Comparison of ENCODE assay signal across 30 cellular contexts in the genomic region with DNA sequence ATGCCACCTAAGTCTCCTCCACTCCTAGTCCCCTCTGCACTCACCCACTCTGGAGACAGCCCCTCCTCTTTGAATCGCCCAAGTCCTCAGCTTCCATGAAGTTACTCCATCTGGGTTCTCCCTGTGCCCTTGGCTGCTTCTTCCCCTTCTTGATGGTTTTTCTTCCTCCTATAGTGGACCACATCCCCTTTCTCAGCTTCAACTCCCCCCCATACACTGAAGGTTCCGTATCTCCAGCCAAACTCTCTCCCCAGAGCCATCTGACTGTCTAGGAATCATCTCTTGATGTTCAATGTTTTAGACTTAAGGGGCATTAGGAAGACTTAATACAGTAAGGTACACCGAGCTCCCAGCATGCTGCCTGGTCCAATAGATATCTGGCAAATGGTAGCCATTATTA. TPM values are rescaled to one million over a fixed set of nuclear protein-coding genes. Genes with fewer than 3 reads are reported as not detected.
DNase-seq lines count a peak whose midpoint lies in the region; ATAC-seq, FAIRE-seq and TF ChIP-seq lines count a peak whose summit lies in the region.
"Had no signal": no experiment of that assay in that cellular context is flagged by ENCODE, and none has a peak within 500 bp of the region (broad histone marks: within the 10 kb centered on the region; RNA-seq: fewer than 3 reads in every experiment).

No MANE protein-coding gene starts in this region.

- no peak overlapping the region for H4K91ac ChIP-seq in H1 (replicated peaks; ENCODE audit: insufficient read length, low read length)

- no peak for TF ChIP-seq POLR2A in H1 (IDR thresholded peaks at IDR 0.05; ENCODE audit: control extremely low read depth in 1 of 2, low read depth in 2 of 2, low read length in 2 of 2)

- WGBS in H1 (ENCODE audit: extremely low coverage in 1 of 2, insufficient coverage in 1 of 2, insufficient read length in 1 of 2, insufficient replicate concordance in 2 of 2, low coverage in 1 of 2, low lambda C conversion rate in 2 of 2, missing lambda C conversion rate in 1 of 2), 2 experiments, result 88% methylated on average over 3 of the region's 3 CpGs; no CpG with 5 or more reads in 1 of the 2 experiments

- H3K4me1 ChIP-seq in right atrium auricular region, result no peaks in the 10 kb centered on the region
- peaks cover 4 to 14% (median 7%) of the 10 kb centered on the region in 4 experiments for H3K4me1 ChIP-seq in H1 (replicated peaks in 1 of 4; ENCODE audit: control insufficient read depth in 3 of 4, insufficient read depth in 4 of 4, low read length in 3 of 4)
- H3K4me1 ChIP-seq: adrenal gland, breast epithelium, pancreas, right lobe of liver, stomach, tibial nerve had no signal

- no peaks in the 10 kb centered on the region for H3K27me3 Mint-ChIP-seq in stimulated activated naive B cell treated with anti-CD40 and anti-IgM and Interleukin-4, amounts not matched to agents 10 μg/mL and 1 μg/mL and 100 μg/mL, for 72 hours
- H3K27me3 Mint-ChIP-seq: activated CD4-positive, alpha-beta memory T cell treated with anti-CD3 and anti-CD28 coated beads for 36 hours; naive thymus-derived CD8-positive, alpha-beta T cell; T-helper 17 cell had no signal

- H2BK15ac ChIP-seq in H1 (ENCODE audit: low read length), result no peak overlapping the region

- no peaks in the 10 kb centered on the region for H4K20me1 ChIP-seq in H1 (replicated peaks in 1 of 2; ENCODE audit: control insufficient read depth in 1 of 2, insufficient read depth in 2 of 2, low read length in 2 of 2)

- 0 out of 2 replicates have a peak overlapping the region, but pooled peaks have one; percentile 9 for H2BK12ac ChIP-seq in H1 (ENCODE audit: low read depth, low read length)

- no peak overlapping the region for H3K56ac ChIP-seq in H1 (replicated peaks; ENCODE audit: insufficient read length, low read depth, low read length)

- no peak for TF ChIP-seq EP300 in H1 (IDR thresholded peaks at IDR 0.05; ENCODE audit: borderline replicate concordance in 1 of 2, low read depth in 2 of 2, low read length in 2 of 2)

- H3K79me2 ChIP-seq in H1 (ENCODE audit: control insufficient read depth in 1 of 2, insufficient read depth in 2 of 2, low read length in 2 of 2), result no peaks in the 10 kb centered on the region

- H3K9me3 ChIP-seq in right atrium auricular region (no peaks in the 10 kb centered on the region), H1 (ENCODE audit: insufficient read depth in 2 of 2, low read depth in 1 of 2, low read length in 1 of 2) (no peaks in the 10 kb centered on the region)
- H3K9me3 ChIP-seq: adrenal gland, breast epithelium, pancreas, right lobe of liver, SJCRH30, stomach, tibial nerve had no signal

- no peak overlapping the region for H3K4me3 Mint-ChIP-seq in stimulated activated naive B cell treated with anti-CD40 and anti-IgM and Interleukin-4, amounts not matched to agents 10 μg/mL and 1 μg/mL and 100 μg/mL, for 72 hours
- H3K4me3 Mint-ChIP-seq: activated CD4-positive, alpha-beta memory T cell treated with anti-CD3 and anti-CD28 coated beads for 36 hours; H9; T-helper 17 cell had no signal

- H3K4me2 ChIP-seq in H1 (ENCODE audit: insufficient read depth in 1 of 2, low read depth in 2 of 2, low read length in 2 of 2), result no peak overlapping the region

- no peak overlapping the region for H3K4ac ChIP-seq in H1 (replicated peaks; ENCODE audit: insufficient read length, low read depth, low read length)

- DNase-seq in Right ventricle myocardium inferior (ENCODE audit: missing footprints) (peak; percentile 3), right atrium auricular region (ENCODE audit: low spot score) (no peak), MV-4-11 (lab: John Stamatoyannopoulos, UW) (peak; percentile 87), H1 (ENCODE audit: low read depth in 1 of 2, low spot score in 2 of 2) (no peak), T1000 (lab: John Stamatoyannopoulos, UW) (no peak), NCI-H748 treated with DMSO at 0.1 percent for 48 hours (lab: John Stamatoyannopoulos, UW) (no peak)
- no peak for DNase-seq in stimulated activated naive B cell treated with anti-CD40 and anti-IgM and Interleukin-4, amounts not matched to agents 10 μg/mL and 1 μg/mL and 100 μg/mL, for 72 hours
- DNase-seq: activated CD4-positive, alpha-beta memory T cell treated with anti-CD3 and anti-CD28 coated beads for 36 hours; activated gamma-delta T cell treated with Interleukin-2 at 50 U/mL for 16 hours; cortex of kidney; DMS153; H9; kidney glomerular epithelial cell; MM.1S; naive thymus-derived CD8-positive, alpha-beta T cell; NCI-H1694 treated with DMSO at 0.1 percent for 48 hours; pancreas; PC-3; right lobe of liver; SJCRH30; stomach; T-helper 17 cell had no signal

- no peak overlapping the region for H4K5ac ChIP-seq in H1 (ENCODE audit: insufficient read length, low read depth, low read length)

- no peaks in the 10 kb centered on the region for H3K9me3 Mint-ChIP-seq in stimulated activated naive B cell treated with anti-CD40 and anti-IgM and Interleukin-4, amounts not matched to agents 10 μg/mL and 1 μg/mL and 100 μg/mL, for 72 hours
- H3K9me3 Mint-ChIP-seq: activated CD4-positive, alpha-beta memory T cell treated with anti-CD3 and anti-CD28 coated beads for 36 hours; H9 had no signal

- H2BK120ac ChIP-seq in H1 (replicated peaks; ENCODE audit: low read depth, low read length), result no peak overlapping the region

- H3K36me3 Mint-ChIP-seq in stimulated activated naive B cell treated with anti-CD40 and anti-IgM and Interleukin-4, amounts not matched to agents 10 μg/mL and 1 μg/mL and 100 μg/mL, for 72 hours, result peaks cover 12 to 26% of the 10 kb centered on the region in 2 donors
- H3K36me3 Mint-ChIP-seq: activated CD4-positive, alpha-beta memory T cell treated with anti-CD3 and anti-CD28 coated beads for 36 hours had no signal

- H3K14ac ChIP-seq in H1 (ENCODE audit: insufficient read length), result no peak overlapping the region

- H3K23me2 ChIP-seq in H1 (ENCODE audit: low read depth, low read length), result no peaks in the 10 kb centered on the region

- peak overlapping the region; percentile 3 for H3K27ac Mint-ChIP-seq in stimulated activated naive B cell treated with anti-CD40 and anti-IgM and Interleukin-4, amounts not matched to agents 10 μg/mL and 1 μg/mL and 100 μg/mL, for 72 hours
- H3K27ac Mint-ChIP-seq: activated CD4-positive, alpha-beta memory T cell treated with anti-CD3 and anti-CD28 coated beads for 36 hours; H9; T-helper 17 cell had no signal

- H2BK20ac ChIP-seq in H1 (ENCODE audit: low read length), result no peak overlapping the region; the same call in 1 of the 2 replicates

- H3K27me3 ChIP-seq in right atrium auricular region, result no peaks in the 10 kb centered on the region
- peaks cover 0 to 5% (median 0%) of the 10 kb centered on the region in 4 experiments; a peak in 2 of 7 replicates for H3K27me3 ChIP-seq in H1 (replicated peaks in 1 of 4; ENCODE audit: control insufficient read depth in 3 of 4, extremely low read depth in 1 of 4, insufficient read depth in 3 of 4, low read length in 3 of 4)
- H3K27me3 ChIP-seq: adrenal gland, breast epithelium, pancreas, right lobe of liver, SJCRH30, stomach, tibial nerve had no signal

- H3K9ac ChIP-seq in H1 (replicated peaks in 1 of 4; ENCODE audit: extremely low read depth in 1 of 4, low read depth in 3 of 4, low read length in 3 of 4), result no peak overlapping the region

- ATAC-seq in Right ventricle myocardium inferior (peak; percentile 21), GM21381 (IDR thresholded peaks at IDR 0.05; ENCODE audit: unreplicated experiment) (no peak)
- ATAC-seq in stimulated activated naive B cell treated with anti-CD40 and anti-IgM and Interleukin-4, amounts not matched to agents 10 μg/mL and 1 μg/mL and 100 μg/mL, for 72 hours (replicated peaks), result no peak
- ATAC-seq: naive thymus-derived CD8-positive, alpha-beta T cell; PC-3; T-helper 17 cell had no signal

- no peak overlapping the region for H4K8ac ChIP-seq in H1 (ENCODE audit: extremely low read depth, insufficient read depth, low read length)

- H3K36me3 ChIP-seq in right atrium auricular region, result no peaks in the 10 kb centered on the region
- no peaks in the 10 kb centered on the region for H3K36me3 ChIP-seq in H1 (ENCODE audit: control insufficient read depth in 2 of 4, insufficient read depth in 4 of 4, low read length in 3 of 4)
- H3K36me3 ChIP-seq: adrenal gland, breast epithelium, pancreas, SJCRH30 had no signal

- no peak overlapping the region; the same call in 1 of the 2 replicates for H2BK5ac ChIP-seq in H1 (ENCODE audit: low read depth, low read length)

- H3K4me1 Mint-ChIP-seq in stimulated activated naive B cell treated with anti-CD40 and anti-IgM and Interleukin-4, amounts not matched to agents 10 μg/mL and 1 μg/mL and 100 μg/mL, for 72 hours, result peaks cover 5 to 6% of the 10 kb centered on the region in 2 donors

- CTCF ChIA-PET in H1 (lab: Charles Lee; ENCODE audit: partially characterized antibody), result interaction anchor here (0.6 to 2.6 kb wide), 5 partner anchors 17 to 77 kb away, joined by 3 to 9 read pairs (median 7); partner anchors contain the start of gene SPR

- no peak for FAIRE-seq in H1 (lab: Jason Lieb, UNC)
- FAIRE-seq: pancreas had no signal

- POLR2A ChIA-PET in H1 (lab: Charles Lee; ENCODE audit: partially characterized antibody), result no interaction called here

- no peaks in the 10 kb centered on the region; the same call in 1 of the 2 replicates for H3K79me1 ChIP-seq in H1 (ENCODE audit: low read depth, low read length)

- H3K27ac ChIP-seq in right atrium auricular region (no peak overlapping the region), H1 (ENCODE audit: low read depth, low read length) (no peak overlapping the region)
- H3K27ac ChIP-seq: adrenal gland, breast epithelium, C4-2B, pancreas, right lobe of liver, SJCRH30, stomach, tibial nerve had no signal

- H3K4me3 ChIP-seq in right atrium auricular region (no peak overlapping the region), H1 (ENCODE audit: extremely low read depth in 1 of 4, insufficient read depth in 2 of 4, low read depth in 3 of 4, low read length in 4 of 4) (no peak overlapping the region)
- H3K4me3 ChIP-seq: adrenal gland, breast epithelium, pancreas, right lobe of liver, SJCRH30, stomach, tibial nerve had no signal

- no peak overlapping the region for H2AFZ ChIP-seq in H1 (ENCODE audit: low read length)

- H3K18ac ChIP-seq in H1 (ENCODE audit: extremely low read depth, low read length), result no peak overlapping the region

- no peak overlapping the region for H2AK5ac ChIP-seq in H1 (ENCODE audit: low read depth, low read length)

- intact Hi-C loops in Right ventricle myocardium inferior (cut with DNase I), result no loop called here

- TF ChIP-seq RAD21 in H1 (IDR thresholded peaks at IDR 0.05 in 1 of 2, conservative IDR thresholded peaks at IDR 0.05 in 1 of 2; ENCODE audit: low read depth in 2 of 2, low read length in 2 of 2), result no peak

- H3K23ac ChIP-seq in H1 (ENCODE audit: insufficient read length), result no peak overlapping the region

- no peak for TF ChIP-seq CTCF in right atrium auricular region (IDR thresholded peaks at IDR 0.05)
- no peak for TF ChIP-seq CTCF in H1 (IDR thresholded peaks at IDR 0.05; ENCODE audit: control extremely low read depth in 1 of 3, insufficient read depth in 1 of 3, low read depth in 1 of 3, low read length in 3 of 3)

RNA-seq across cellular contexts. Expression of gene EMX1, which starts 39.6 kb away (rescaled TPM):
- not detected for total RNA-seq in Right ventricle myocardium inferior
- under 1 TPM in 1 of 2 donors, not detected in 1; 0.31 TPM for total RNA-seq in right atrium auricular region
- total RNA-seq in H1 (2021; fragmentation: NEBNext Ultra II Directional; extraction: Animal tissue kit (Norgen Biotek cat#: 25700)), result 4.8 and 4.9 TPM in 2 replicates
- polyA plus RNA-seq in H1 (2011; rRNA removed), result 2.4 and 3.3 TPM in 2 replicates
- 2.8 TPM for polyA plus RNA-seq in H1 (2011; cell fraction: cytosol; rRNA removed)
- polyA plus RNA-seq in H1 (2011; cell fraction: nucleus; rRNA removed), result 3.5 TPM
- 2.2 to 3.8 TPM (median 3.0 TPM) in 4 replicates for polyA plus RNA-seq in H1 (2012, experiment 1 of 2)
- 1.8 TPM for polyA plus RNA-seq in H1 (2012, experiment 2 of 2)
- 3.2 TPM for polyA plus RNA-seq in H1 (2013, experiment 1 of 2)
- polyA plus RNA-seq in H1 (2013, experiment 2 of 2), result 3.2 TPM
- 1.1 and 2.1 TPM in 2 replicates for polyA minus RNA-seq in H1 (2011; rRNA and poly(A)+ RNA removed)
- 3.4 TPM for polyA minus RNA-seq in H1 (2011; cell fraction: cytosol; rRNA and poly(A)+ RNA removed)
- polyA minus RNA-seq in H1 (2011; cell fraction: nucleus; rRNA and poly(A)+ RNA removed), result 3.5 TPM
- total RNA-seq: A673; activated CD4-positive, alpha-beta memory T cell treated with anti-CD3 and anti-CD28 coated beads for 36 hours; G401; mesenteric fat pad; naive thymus-derived CD8-positive, alpha-beta T cell; PC-3; SJCRH30; T-helper 17 cell; tibial nerve had no signal
- polyA plus RNA-seq: naive thymus-derived CD8-positive, alpha-beta T cell had no signal

Comparison
In these comparisons a context has a peak if more than half of its experiments do, and no peak if none do; other contexts are left out.
1. DNase-seq: peak in Right ventricle myocardium inferior (single experiment) and MV-4-11 (single experiment); none in right atrium auricular region (single experiment), H1 (0 of 2), stimulated activated naive B cell treated with anti-CD40 and anti-IgM and Interleukin-4, amounts not matched to agents 10 μg/mL and 1 μg/mL and 100 μg/mL, for 72 hours (single experiment), T1000 (single experiment) and NCI-H748 treated with DMSO at 0.1 percent for 48 hours (single experiment).